In the genomic region with DNA sequence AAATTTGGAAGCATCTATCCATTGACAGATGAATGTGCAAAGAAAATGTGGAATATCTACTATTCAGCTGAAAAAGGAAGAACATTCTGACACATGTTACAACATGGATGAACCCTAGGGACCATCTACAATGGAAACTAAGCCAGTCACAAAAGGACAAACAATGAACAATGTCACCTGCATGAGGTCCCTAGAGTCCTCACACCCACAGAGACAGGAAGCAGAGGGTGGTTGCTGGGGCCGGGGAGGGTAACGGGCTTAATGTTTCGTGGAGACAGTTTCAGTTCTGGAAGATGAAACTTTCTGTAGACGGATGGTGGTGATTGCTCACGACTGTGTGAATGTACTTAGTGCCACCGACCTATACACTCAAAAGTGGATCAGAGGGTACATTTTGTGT, we compare ENCODE assay signal across 11 cellular contexts.
DNase-seq lines count a peak whose midpoint lies in the region; ATAC-seq and TF ChIP-seq lines count a peak whose summit lies in the region.
"Had no signal": no experiment of that assay in that cellular context is flagged by ENCODE, and none has a peak within 500 bp of the region (broad histone marks: within the 10 kb centered on the region; RNA-seq: fewer than 3 reads in every experiment).

No MANE protein-coding gene starts in this region.

- H3K9me3 ChIP-seq in breast epithelium, result no peaks in the 10 kb centered on the region

- peak; percentile 17 for TF ChIP-seq POLR2A in GM19099 (IDR thresholded peaks at IDR 0.05; ENCODE audit: extremely low read depth, insufficient read length, low read depth)
- no peak for TF ChIP-seq POLR2A in breast epithelium (IDR thresholded peaks at IDR 0.05)

- ATAC-seq in HG02885 (IDR thresholded peaks at IDR 0.05; ENCODE audit: poor library complexity, unreplicated experiment), result peak; percentile 99
- ATAC-seq: K562 had no signal

- no peak for TF ChIP-seq CTCF in GM12864 (IDR thresholded peaks at IDR 0.05; ENCODE audit: low read depth, low read length, missing control alignments)
- TF ChIP-seq CTCF in breast epithelium (IDR thresholded peaks at IDR 0.05), result no peak

- H3K4me3 ChIP-seq in GM12864 (ENCODE audit: low read depth, low read length), result no peak overlapping the region
- H3K4me3 ChIP-seq in breast epithelium, result no peak overlapping the region
- H3K4me3 ChIP-seq: K562 had no signal

- DNase-seq in GM12864 (ENCODE audit: low read depth), result peak; percentile 37
- peak; percentile 30 for DNase-seq in NCI-H345 treated with DMSO at 0.1 percent for 48 hours (lab: John Stamatoyannopoulos, UW; ENCODE audit: unreplicated experiment)
- no peak for DNase-seq in breast epithelium (ENCODE audit: low spot score in 2 of 2)
- DNase-seq in kidney glomerular epithelial cell (lab: John Stamatoyannopoulos, UW), result no peak
- no peak for DNase-seq in dedifferentiated amniotic fluid mesenchymal stem cell (ENCODE audit: extremely low spot score)
- no peak for DNase-seq in OCI-M2 (lab: John Stamatoyannopoulos, UW; ENCODE audit: unreplicated experiment)
- DNase-seq: hypothalamus had no signal

- intact Hi-C loops in breast epithelium (cut with DNase I; ENCODE audit: low total_unique reads), result no loop called here

- H3K36me3 ChIP-seq in breast epithelium, result no peaks in the 10 kb centered on the region

- H3K27me3 ChIP-seq in breast epithelium, result peaks cover 0 to 7% of the 10 kb centered on the region in 2 donors

- no peaks in the 10 kb centered on the region for H3K4me1 ChIP-seq in breast epithelium

- peak overlapping the region in 1 of 2 donors; percentile 61 for H3K27ac ChIP-seq in breast epithelium
- H3K27ac ChIP-seq: parathyroid adenoma had no signal

Comparison
In these comparisons a context has a peak if more than half of its experiments do, and no peak if none do; other contexts are left out.
1. DNase-seq: peak in GM12864 (single experiment) and NCI-H345 treated with DMSO at 0.1 percent for 48 hours (single experiment); none in breast epithelium (0 of 2), kidney glomerular epithelial cell (single experiment), dedifferentiated amniotic fluid mesenchymal stem cell (single experiment) and OCI-M2 (single experiment).